In genomic region chr1:26900815-26901511, GRCh38 we compare ENCODE assay signal across 8 cellular contexts. TPM values are rescaled to one million over a fixed set of nuclear protein-coding genes. Genes with fewer than 3 reads are reported as not detected.
DNase-seq lines count a peak whose midpoint lies in the region; ATAC-seq and TF ChIP-seq lines count a peak whose summit lies in the region.

No MANE protein-coding gene starts in this region.

- no peak for DNase-seq in BE2C
- DNase-seq in choroid plexus epithelial cell (ENCODE audit: low read depth): no peak
- DNase-seq in naive thymus-derived CD8-positive, alpha-beta T cell: no peak
- DNase-seq in GM19238 (ENCODE audit: insufficient read length, low spot score): no peak
- no peak for DNase-seq in OCI-M2 (lab: John Stamatoyannopoulos, UW; ENCODE audit: unreplicated experiment)
- no peak for DNase-seq in mesenteric fat pad (ENCODE audit: low spot score)
- DNase-seq in stimulated activated CD4-positive, alpha-beta T cell treated with anti-CD3 and anti-CD28 coated beads, Interleukin-4, amount 100 ng/mL, for 4 hours: no peak

- TF ChIP-seq CTCF in BE2C (IDR thresholded peaks at IDR 0.05; ENCODE audit: low read depth, low read length) (no peak), KMS-11 (conservative IDR thresholded peaks at IDR 0.05; ENCODE audit: low read depth, low read length) (no peak), choroid plexus epithelial cell (conservative IDR thresholded peaks at IDR 0.05; ENCODE audit: low read depth, low read length) (no peak)

- peak overlapping the region; percentile 85 for H3K9ac ChIP-seq in KMS-11

- peak overlapping the region; percentile 96 to 100 (median 99) for H3K27ac Mint-ChIP-seq in naive thymus-derived CD8-positive, alpha-beta T cell

- peaks cover 15% of the 10 kb centered on the region for H3K79me2 ChIP-seq in KMS-11 (ENCODE audit: insufficient read depth, low read depth)

- H3K27me3 ChIP-seq in BE2C (no peaks in the 10 kb centered on the region), KMS-11 (ENCODE audit: insufficient read depth, low read depth) (no peaks in the 10 kb centered on the region)

- H3K4me3 Mint-ChIP-seq in naive thymus-derived CD8-positive, alpha-beta T cell: peak overlapping the region; percentile 89 to 99 (median 98)

- peak overlapping the region; percentile 91 for H2AFZ ChIP-seq in KMS-11 (ENCODE audit: low read depth)

- peaks cover 3% of the 10 kb centered on the region; the same call in 1 of the 2 replicates for H3K4me1 ChIP-seq in BE2C
- peaks cover 17% of the 10 kb centered on the region for H3K4me1 ChIP-seq in KMS-11 (ENCODE audit: low read depth, poor library complexity, severe bottlenecking)

- H3K9me3 Mint-ChIP-seq in naive thymus-derived CD8-positive, alpha-beta T cell: no peaks in the 10 kb centered on the region

- H3K36me3 Mint-ChIP-seq in naive thymus-derived CD8-positive, alpha-beta T cell: peaks cover 0 to 25% (median 4%) of the 10 kb centered on the region in 3 donors

- POLR2A ChIA-PET in naive thymus-derived CD8-positive, alpha-beta T cell (lab: Charles Lee): interaction anchor here (0.5 to 4.9 kb wide), 18 partner anchors 12 to 1632 kb away, joined by 3 to 78 read pairs (median 5); partner anchors contain the start of genes GPN2, HMGN2, NUDC and PIGV

- H3K27me3 Mint-ChIP-seq in naive thymus-derived CD8-positive, alpha-beta T cell: no peaks in the 10 kb centered on the region

- H3K36me3 ChIP-seq in BE2C: no peaks in the 10 kb centered on the region
- H3K36me3 ChIP-seq in KMS-11 (ENCODE audit: insufficient read depth): no peaks in the 10 kb centered on the region

- H3K27ac ChIP-seq in KMS-11: peak overlapping the region; percentile 64; the same call in 1 of the 2 replicates

- H3K4me3 ChIP-seq in BE2C (ENCODE audit: low read depth, low read length) (peak overlapping the region; percentile 92), KMS-11 (IDR thresholded peaks at IDR 0.05; ENCODE audit: insufficient read depth, low read depth, low read length) (peak overlapping the region; percentile 91), choroid plexus epithelial cell (ENCODE audit: low read depth, low read length) (peak overlapping the region; percentile 94)

- H3K9me3 ChIP-seq in BE2C: no peaks in the 10 kb centered on the region

- H3K4me1 Mint-ChIP-seq in naive thymus-derived CD8-positive, alpha-beta T cell: peaks cover 14 to 42% (median 29%) of the 10 kb centered on the region in 4 donors

- peak in 1 of 2 donors; percentile 5 for ATAC-seq in naive thymus-derived CD8-positive, alpha-beta T cell

- H3K4me2 ChIP-seq in KMS-11: peak overlapping the region; percentile 75

- H4K20me1 ChIP-seq in KMS-11 (ENCODE audit: insufficient read depth): no peaks in the 10 kb centered on the region

RNA-seq across cellular contexts. Expression of gene GPATCH3, which starts 0.7 kb away (rescaled TPM):
- 7.7 TPM for polyA plus RNA-seq in BE2C (2012; ENCODE audit: insufficient read depth, insufficient read length, low read depth)
- 10 to 100 TPM; 26.4 to 30.3 TPM for total RNA-seq in naive thymus-derived CD8-positive, alpha-beta T cell
- 10 to 100 TPM; 10.9 to 15.2 (median 11.5) TPM for polyA plus RNA-seq in naive thymus-derived CD8-positive, alpha-beta T cell
- 13.0 TPM for total RNA-seq in mesenteric fat pad

RNA-seq across cellular contexts. Expression of gene GPN2, which starts 10.9 kb away (rescaled TPM):
- polyA plus RNA-seq in BE2C (2012; ENCODE audit: insufficient read depth, insufficient read length, low read depth): 22.0 TPM
- total RNA-seq in naive thymus-derived CD8-positive, alpha-beta T cell: 10 to 100 TPM; 30.3 to 35.4 TPM
- 10 to 100 TPM in 2 of 3 donors, 1 to 10 TPM in 1; 9.7 to 14.8 (median 12.5) TPM for polyA plus RNA-seq in naive thymus-derived CD8-positive, alpha-beta T cell
- total RNA-seq in mesenteric fat pad: 28.5 TPM

RNA-seq across cellular contexts. Expression of gene NR0B2, which starts 12.8 kb away (rescaled TPM):
- polyA plus RNA-seq in BE2C (2012; ENCODE audit: insufficient read depth, insufficient read length, low read depth): 1.0 TPM
- total RNA-seq in naive thymus-derived CD8-positive, alpha-beta T cell: not detected
- polyA plus RNA-seq in naive thymus-derived CD8-positive, alpha-beta T cell: under 1 TPM in 1 of 3 donors, not detected in 2; 0.18 TPM
- 0.29 TPM for total RNA-seq in mesenteric fat pad

RNA-seq across cellular contexts. Expression of gene NUDC, which starts 20.6 kb away (rescaled TPM):
- 158 TPM for polyA plus RNA-seq in BE2C (2012; ENCODE audit: insufficient read depth, insufficient read length, low read depth)
- 10 to 100 TPM; 46.6 to 48.8 TPM for total RNA-seq in naive thymus-derived CD8-positive, alpha-beta T cell
- polyA plus RNA-seq in naive thymus-derived CD8-positive, alpha-beta T cell: 100 to 1,000 TPM; 104 to 131 (median 120) TPM
- total RNA-seq in mesenteric fat pad: 49.7 TPM

RNA-seq across cellular contexts. Expression of gene SFN, which starts 38.0 kb away (rescaled TPM):
- polyA plus RNA-seq in BE2C (2012; ENCODE audit: insufficient read depth, insufficient read length, low read depth): not detected
- total RNA-seq in naive thymus-derived CD8-positive, alpha-beta T cell: under 1 TPM; 0.38 to 0.47 TPM
- polyA plus RNA-seq in naive thymus-derived CD8-positive, alpha-beta T cell: not detected
- total RNA-seq in mesenteric fat pad: 1.3 TPM
